22 cellular contexts compared by ENCODE assay signal in genomic region chr1:15370268-15370667, GRCh38. TPM values are rescaled to one million over a fixed set of nuclear protein-coding genes. Genes with fewer than 3 reads are reported as not detected.
A peak's percentile ranks its signal among the peaks of the same experiment; 100 is the strongest.
DNase-seq lines count a peak whose midpoint lies in the region; ATAC-seq and TF ChIP-seq lines count a peak whose summit lies in the region.
"Had no signal": no experiment of that assay in that cellular context is flagged by ENCODE, and none has a peak within 500 bp of the region (broad histone marks: within the 10 kb centered on the region; RNA-seq: fewer than 3 reads in every experiment).

No MANE protein-coding gene starts in this region.

- ATAC-seq in heart right ventricle, result no peak
- ATAC-seq in HG02840 (IDR thresholded peaks at IDR 0.05; ENCODE audit: low FRiP score, unreplicated experiment), result no peak
- ATAC-seq: K562 had no signal

- TF ChIP-seq POLR2A in Peyer's patch (IDR thresholded peaks at IDR 0.05) (no peak), ovary (IDR thresholded peaks at IDR 0.05) (no peak)

- H3K36me3 ChIP-seq in left ventricle myocardium inferior (no peaks in the 10 kb centered on the region), heart right ventricle (no peaks in the 10 kb centered on the region), neural progenitor cell (no peaks in the 10 kb centered on the region), Peyer's patch (no peaks in the 10 kb centered on the region), ovary (no peaks in the 10 kb centered on the region)
- H3K36me3 ChIP-seq: BLaER1 treated with 17β-estradiol and CSF1 and Interleukin-3, amounts not matched to agents 10 nM and 100 nM had no signal

- WGBS in heart right ventricle, 2 donors, result 91 to 94% methylated on average over 4 of the region's 4 CpGs
- 72 to 81% (median 80%) methylated on average over 4 of the region's 4 CpGs for WGBS in ovary, 3 donors

- intact Hi-C loops in left ventricle myocardium inferior (cut with micrococcal nuclease), result no loop called here
- intact Hi-C loops in heart right ventricle (cut with DNase I), result loop anchor here in 1 of 10 donors (10.0 kb wide), 1 partner anchor 65 kb away; the partner anchor contains the start of gene CTRC
- intact Hi-C loops in ovary (cut with DNase I), result loop anchor here in 1 of 4 donors (2.0 kb wide), 1 partner anchor 39 kb away; the partner anchor contains the start of gene EFHD2

- peaks cover 6% of the 10 kb centered on the region for H3K27me3 Mint-ChIP-seq in glutamatergic neuron (ENCODE audit: unreplicated experiment)
- H3K27me3 Mint-ChIP-seq in neural progenitor cell (ENCODE audit: insufficient read depth, low read depth), result peaks cover 17% of the 10 kb centered on the region

- peak overlapping the region; percentile 25 for H3K4me3 Mint-ChIP-seq in glutamatergic neuron (ENCODE audit: unreplicated experiment)
- peak overlapping the region; percentile 59 for H3K4me3 Mint-ChIP-seq in neural progenitor cell
- H3K4me3 Mint-ChIP-seq: CD8-positive, alpha-beta memory T cell had no signal

- H3K27ac Mint-ChIP-seq in glutamatergic neuron (ENCODE audit: unreplicated experiment) (peak overlapping the region; percentile 62), neural progenitor cell (no peak overlapping the region)
- H3K27ac Mint-ChIP-seq: CD8-positive, alpha-beta memory T cell had no signal

- no peak overlapping the region for H3K9ac ChIP-seq in neural progenitor cell
- H3K9ac ChIP-seq: BLaER1 treated with 17β-estradiol and CSF1 and Interleukin-3, amounts not matched to agents 10 nM and 100 nM; SK-N-SH had no signal

- H3K4me1 ChIP-seq in left ventricle myocardium inferior (peaks cover 16% of the 10 kb centered on the region), heart right ventricle (peaks cover 0 to 19% (median 11%) of the 10 kb centered on the region in 9 donors), neural progenitor cell (peaks cover 1% of the 10 kb centered on the region), Peyer's patch (peaks cover 0 to 26% (median 3%) of the 10 kb centered on the region in 4 donors), ovary (ENCODE audit: insufficient read depth) (peaks cover 13% of the 10 kb centered on the region)

- H3K9me3 Mint-ChIP-seq in glutamatergic neuron (ENCODE audit: unreplicated experiment), result peaks cover 4% of the 10 kb centered on the region
- no peaks in the 10 kb centered on the region for H3K9me3 Mint-ChIP-seq in neural progenitor cell
- H3K9me3 Mint-ChIP-seq: CD8-positive, alpha-beta memory T cell had no signal

- H3K4me3 ChIP-seq in left ventricle myocardium inferior (no peak overlapping the region), heart right ventricle (no peak overlapping the region), neural progenitor cell (no peak overlapping the region), Peyer's patch (no peak overlapping the region), ovary (no peak overlapping the region)
- H3K4me3 ChIP-seq: BLaER1 treated with 17β-estradiol and CSF1 and Interleukin-3, amounts not matched to agents 10 nM and 100 nM; K562 had no signal

- H3K36me3 Mint-ChIP-seq in glutamatergic neuron (ENCODE audit: unreplicated experiment) (no peaks in the 10 kb centered on the region), neural progenitor cell (no peaks in the 10 kb centered on the region)
- H3K36me3 Mint-ChIP-seq: CD8-positive, alpha-beta memory T cell had no signal

- H3F3A ChIP-seq in neural progenitor cell (ENCODE audit: low read depth), result no peaks in the 10 kb centered on the region

- H3K27me3 ChIP-seq in left ventricle myocardium inferior (ENCODE audit: low read depth) (no peaks in the 10 kb centered on the region), heart right ventricle (no peaks in the 10 kb centered on the region), neural progenitor cell (no peaks in the 10 kb centered on the region), Peyer's patch (no peaks in the 10 kb centered on the region), ovary (no peaks in the 10 kb centered on the region)
- H3K27me3 ChIP-seq: BLaER1 treated with 17β-estradiol and CSF1 and Interleukin-3, amounts not matched to agents 10 nM and 100 nM had no signal

- H3K4me1 Mint-ChIP-seq in glutamatergic neuron (ENCODE audit: low read depth, unreplicated experiment) (peaks cover 13% of the 10 kb centered on the region), neural progenitor cell (peaks cover 38% of the 10 kb centered on the region)
- H3K4me1 Mint-ChIP-seq: CD8-positive, alpha-beta memory T cell had no signal

- H3K27ac ChIP-seq in left ventricle myocardium inferior (replicated peaks) (peak overlapping the region; percentile 71), heart right ventricle (peak overlapping the region in 5 of 10 donors; percentile 5 to 76 (median 58)), neural progenitor cell (no peak overlapping the region), Peyer's patch (peak overlapping the region in 2 of 4 donors; percentile 45 to 77), ovary (peak overlapping the region in 1 of 2 donors; percentile 75)
- H3K27ac ChIP-seq: BLaER1 treated with 17β-estradiol and CSF1 and Interleukin-3, amounts not matched to agents 10 nM and 100 nM had no signal

- H3K4me2 ChIP-seq in neural progenitor cell, result no peak overlapping the region
- H3K4me2 ChIP-seq: BLaER1 treated with 17β-estradiol and CSF1 and Interleukin-3, amounts not matched to agents 10 nM and 100 nM; SK-N-SH had no signal

- no peak for TF ChIP-seq EP300 in ovary (IDR thresholded peaks at IDR 0.05)

- DNase-seq in left ventricle myocardium inferior (no peak), heart right ventricle (no peak), glutamatergic neuron (no peak), neural progenitor cell (ENCODE audit: low spot score) (no peak), Peyer's patch (no peak), ovary (no peak)
- DNase-seq: 8988T; Calu3; CD8-positive, alpha-beta memory T cell; DMS153; GOT3; HCEC 1CT; MM.1S; NCI-H1436 treated with DMSO at 0.1 percent for 48 hours; NCI-H1930; NCI-H510A; NCI-H748 treated with DMSO at 0.1 percent for 48 hours; SIG-M5 had no signal

- H3K79me2 ChIP-seq in neural progenitor cell (ENCODE audit: low read depth), result no peaks in the 10 kb centered on the region

- H3K9me3 ChIP-seq in left ventricle myocardium inferior (replicated peaks) (no peaks in the 10 kb centered on the region), heart right ventricle (no peaks in the 10 kb centered on the region), neural progenitor cell (ENCODE audit: low read depth) (no peaks in the 10 kb centered on the region), Peyer's patch (no peaks in the 10 kb centered on the region), ovary (no peaks in the 10 kb centered on the region)
- H3K9me3 ChIP-seq: BLaER1 treated with 17β-estradiol and CSF1 and Interleukin-3, amounts not matched to agents 10 nM and 100 nM; SK-N-SH had no signal

- no peak overlapping the region for H2AFZ ChIP-seq in neural progenitor cell (replicated peaks)

- no peaks in the 10 kb centered on the region for H4K20me1 ChIP-seq in neural progenitor cell (ENCODE audit: low read depth)
- H4K20me1 ChIP-seq: BLaER1 treated with 17β-estradiol and CSF1 and Interleukin-3, amounts not matched to agents 10 nM and 100 nM had no signal

- TF ChIP-seq CTCF in left ventricle myocardium inferior (IDR thresholded peaks at IDR 0.05; ENCODE audit: borderline replicate concordance) (no peak), heart right ventricle (IDR thresholded peaks at IDR 0.05) (no peak), glutamatergic neuron (IDR thresholded peaks at IDR 0.05; ENCODE audit: partially characterized antibody, unreplicated experiment) (no peak), neural progenitor cell (IDR thresholded peaks at IDR 0.05) (no peak), Peyer's patch (IDR thresholded peaks at IDR 0.05) (no peak), ovary (IDR thresholded peaks at IDR 0.05) (no peak)

RNA-seq across cellular contexts. Expression of gene EFHD2, which starts 39.4 kb away (rescaled TPM):
- total RNA-seq in left ventricle myocardium inferior (15.0 TPM), heart right ventricle (10 to 100 TPM in 9 of 10 donors, 1 to 10 TPM in 1; 9.4 to 32.1 (median 13.5) TPM), glutamatergic neuron (ENCODE audit: unreplicated experiment) (2.6 TPM), neural progenitor cell (ENCODE audit: low replicate concordance) (6.5 and 14.5 TPM in 2 replicates), Peyer's patch (100 to 1,000 TPM in 3 of 4 donors, 10 to 100 TPM in 1; 84.2 to 236 (median 196) TPM), ovary (10 to 100 TPM; 24.2 to 63.2 (median 30.3) TPM)
- polyA plus RNA-seq in heart right ventricle (10 to 100 TPM; 20.1 to 20.2 TPM), ovary (10 to 100 TPM; 19.6 to 25.5 TPM)
